ENCODE assay signal across 9 cellular contexts in genomic region chr11:66440940-66441282, GRCh38. TPM values are rescaled to one million over a fixed set of nuclear protein-coding genes. Genes with fewer than 3 reads are reported as not detected.
"Had no signal": no experiment of that assay in that cellular context is flagged by ENCODE, and none has a peak within 500 bp of the region (broad histone marks: within the 10 kb centered on the region; RNA-seq: fewer than 3 reads in every experiment).

No MANE protein-coding gene starts in this region.

RNA-seq across cellular contexts. Expression of gene NPAS4, which starts 20.1 kb away (rescaled TPM):
- total RNA-seq: activated naive CD4-positive, alpha-beta T cell treated with anti-CD3 and anti-CD28 coated beads for 36 hours; activated T-cell treated with anti-CD3 and anti-CD28 coated beads, Interleukin-2, amount 50 U/mL, for 4 hours; activated T-cell treated with anti-CD3 and anti-CD28 coated beads, Interleukin-2, amount 50 U/mL, for 72 hours; activated T-helper 1 cell treated with anti-CD3 and anti-CD28 coated beads, Interleukin-12 subunit alpha, Interleukin-12 subunit beta, Interleukin-2, Interleukin-4 antibody, amounts not matched to agents 30 ng/mL and 10 ng/mL and 1 ng/mL, durations not matched to agents 14 hours and 24 hours and 36 hours; body of pancreas; breast epithelium; bronchial epithelial cell; cardiac septum had no signal
- polyA plus RNA-seq: cardiac muscle cell had no signal
